Comparison of ENCODE assay signal across 1 cellular context in the genomic region with DNA sequence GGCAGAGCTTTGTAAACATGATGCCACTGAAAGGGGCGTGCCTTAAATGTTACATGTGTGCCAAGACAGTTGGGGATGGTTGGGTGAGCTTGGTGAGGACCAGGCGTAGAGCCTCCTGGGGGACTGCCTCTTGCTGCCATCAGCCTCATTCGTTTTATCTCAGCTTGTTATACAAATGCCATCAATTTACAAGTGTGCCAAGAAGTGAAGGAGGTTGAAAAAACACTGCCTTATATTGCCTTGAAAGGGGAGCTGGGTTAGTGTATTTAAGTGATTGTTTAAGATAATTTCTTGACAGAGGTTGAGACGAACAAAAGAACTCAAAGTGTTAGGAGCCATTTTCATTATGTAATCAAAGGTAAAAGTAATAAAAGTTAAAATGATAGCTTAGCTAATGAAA.
TF ChIP-seq lines count a peak whose summit lies in the region.

No MANE protein-coding gene starts in this region.

TF ChIP-seq in H1, 55 proteins besides CTCF, POLR2A, EP300 and RAD21 (continued from another document):
- no peak for TF ChIP-seq CHD7 (IDR thresholded peaks at IDR 0.05; ENCODE audit: insufficient replicate concordance, low read length)
- TF ChIP-seq SRF (IDR thresholded peaks at IDR 0.05; ENCODE audit: low read depth, low read length), result no peak
- no peak for TF ChIP-seq SIN3A (conservative IDR thresholded peaks at IDR 0.05 in 1 of 2, IDR thresholded peaks at IDR 0.05 in 1 of 2; ENCODE audit: low read depth in 1 of 2, low read length in 2 of 2)
- TF ChIP-seq MAX (IDR thresholded peaks at IDR 0.05), result no peak
- no peak for TF ChIP-seq BRCA1 (IDR thresholded peaks at IDR 0.05; ENCODE audit: low read depth, low read length)
- no peak for TF ChIP-seq SP2 (IDR thresholded peaks at IDR 0.05; ENCODE audit: low read length)
- no peak for TF ChIP-seq SUZ12 (IDR thresholded peaks at IDR 0.05; ENCODE audit: low read length)
- no peak for TF ChIP-seq CEBPB (IDR thresholded peaks at IDR 0.05; ENCODE audit: low read depth, low read length)
- TF ChIP-seq POLR2AphosphoS5 (IDR thresholded peaks at IDR 0.05; ENCODE audit: low read depth, low read length), result no peak
